Comparison of ENCODE assay signal across 8 cellular contexts in genomic region chr10:125064681-125065492, GRCh38.
DNase-seq lines count a peak whose midpoint lies in the region; ATAC-seq, FAIRE-seq and TF ChIP-seq lines count a peak whose summit lies in the region.

No MANE protein-coding gene starts in this region.

- RAD21 ChIA-PET in HCT116 (lab: Charles Lee; ENCODE audit: low non-redundant PET in 1 of 2, low total read pairs in 2 of 2, uncharacterized antibody in 2 of 2, unreplicated experiment in 2 of 2), result no interaction called here

- CTCF ChIA-PET in HCT116 (lab: Charles Lee), result interaction anchor here (1.5 to 2.1 kb wide), 3 partner anchors 7 to 72 kb away, joined by 4 to 12 read pairs (median 5); no protein-coding TSS in a partner anchor

- H2BK120ac ChIP-seq in mesendoderm (ENCODE audit: low read depth, low read length), result no peak overlapping the region

- no peak overlapping the region for H4K8ac ChIP-seq in mesendoderm (ENCODE audit: low read depth, low read length)

- H3K23ac ChIP-seq in mesendoderm (ENCODE audit: low read length), result no peak overlapping the region

- peak; percentile 47 for TF ChIP-seq RAD21 in HCT116 (IDR thresholded peaks at IDR 0.05; ENCODE audit: low read depth)

- DNase-seq in activated naive CD4-positive, alpha-beta T cell treated with anti-CD3 and anti-CD28 coated beads, Interleukin-2, amount 50 U/mL, for 16 hours, result no peak
- DNase-seq in HCT116 (ENCODE audit: low read depth, low spot score) (peak; percentile 79), LoVo (ENCODE audit: low spot score) (peak; percentile 90), amniotic epithelial cell (ENCODE audit: low read depth) (peak; percentile 81), mesendoderm (peak; percentile 83), retina (no peak), HTR-8/SVneo (ENCODE audit: insufficient read length, low spot score) (no peak)

- TF ChIP-seq POLR2A in HCT116 (IDR thresholded peaks at IDR 0.05; ENCODE audit: borderline replicate concordance, extremely low read depth, insufficient read depth, insufficient read length), result no peak

- POLR2A ChIA-PET in HCT116 (lab: Charles Lee), result interaction anchor here (1.2 kb wide), 1 partner anchor 17 kb away, joined by 3 read pairs; no protein-coding TSS in a partner anchor

- peaks cover 95% of the 10 kb centered on the region for H3K79me2 ChIP-seq in HCT116 (ENCODE audit: insufficient read depth, low read length)
- H3K79me2 ChIP-seq in mesendoderm (ENCODE audit: control insufficient read depth, insufficient read depth, low read length), result peaks cover 86% of the 10 kb centered on the region

- H2AFZ ChIP-seq in HCT116 (ENCODE audit: low read depth, low read length, poor library complexity, severe bottlenecking), result no peak overlapping the region

- H3K9me3 Mint-ChIP-seq in activated naive CD4-positive, alpha-beta T cell treated with anti-CD3 and anti-CD28 coated beads, Interleukin-2, amount 50 U/mL, for 24 hours, result no peaks in the 10 kb centered on the region

- H2AK5ac ChIP-seq in mesendoderm (ENCODE audit: low read length), result no peak overlapping the region

- peaks cover 31% of the 10 kb centered on the region for H3K79me1 ChIP-seq in mesendoderm (ENCODE audit: low read length)

- no CpG with 5 or more reads among the region's 8 CpGs for WGBS in mesendoderm (ENCODE audit: extremely low coverage, insufficient coverage, low lambda C conversion rate)

- H4K5ac ChIP-seq in mesendoderm (ENCODE audit: low read length), result no peak overlapping the region

- no peaks in the 10 kb centered on the region for H3K36me3 Mint-ChIP-seq in activated naive CD4-positive, alpha-beta T cell treated with anti-CD3 and anti-CD28 coated beads, Interleukin-2, amount 50 U/mL, for 24 hours

- H2BK5ac ChIP-seq in mesendoderm (ENCODE audit: low read length), result no peak overlapping the region

- H3K18ac ChIP-seq in mesendoderm (ENCODE audit: low read length), result no peak overlapping the region

- H3K4me2 ChIP-seq in HCT116 (ENCODE audit: low read length), result peak overlapping the region; percentile 74
- no peak overlapping the region for H3K4me2 ChIP-seq in mesendoderm (ENCODE audit: low read length)

- no peak overlapping the region for H3K4ac ChIP-seq in mesendoderm (ENCODE audit: low read depth, low read length)

- no peak overlapping the region for H2BK15ac ChIP-seq in mesendoderm (replicated peaks; ENCODE audit: low read depth)

- peaks cover 15% of the 10 kb centered on the region for H3K4me1 Mint-ChIP-seq in activated naive CD4-positive, alpha-beta T cell treated with anti-CD3 and anti-CD28 coated beads, Interleukin-2, amount 50 U/mL, for 24 hours

- H3K9me3 ChIP-seq in HCT116 (ENCODE audit: control insufficient read depth in 1 of 2, insufficient read depth in 1 of 2, low read depth in 1 of 2, low read length in 2 of 2), result no peaks in the 10 kb centered on the region

- intact Hi-C loops in HCT116 (cut with micrococcal nuclease), result loop anchor here (5.0 kb wide), 3 partner anchors 57 to 533 kb away; no protein-coding TSS in a partner anchor

- ATAC-seq in HCT116, result peak; percentile 69

- H3K56ac ChIP-seq in mesendoderm (ENCODE audit: low read length), result no peak overlapping the region

- H3K36me3 ChIP-seq in HCT116 (ENCODE audit: control insufficient read depth in 1 of 2, insufficient read depth in 2 of 2, low read length in 2 of 2), result no peaks in the 10 kb centered on the region; a peak in 2 of 4 replicates
- peaks cover 2% of the 10 kb centered on the region for H3K36me3 ChIP-seq in mesendoderm (ENCODE audit: control insufficient read depth, insufficient read depth, low read length)

- H3K4me3 Mint-ChIP-seq in activated naive CD4-positive, alpha-beta T cell treated with anti-CD3 and anti-CD28 coated beads, Interleukin-2, amount 50 U/mL, for 24 hours, result peak overlapping the region; percentile 23

- TF ChIP-seq CTCF in HCT116 (IDR thresholded peaks at IDR 0.05 in 2 of 3, conservative IDR thresholded peaks at IDR 0.05 in 1 of 3; ENCODE audit: borderline replicate concordance in 1 of 3, insufficient read depth in 1 of 3, low read depth in 2 of 3, low read length in 2 of 3), result no peak

- no peak for FAIRE-seq in HTR-8/SVneo (lab: Jason Lieb, UNC)

- H3K27ac ChIP-seq in HCT116 (ENCODE audit: low read depth, low read length) (peak overlapping the region; percentile 76), mesendoderm (ENCODE audit: low read depth, low read length) (peak overlapping the region; percentile 28)

- peaks cover 1% of the 10 kb centered on the region for H3K27me3 Mint-ChIP-seq in activated naive CD4-positive, alpha-beta T cell treated with anti-CD3 and anti-CD28 coated beads, Interleukin-2, amount 50 U/mL, for 24 hours

- H3K9ac ChIP-seq in HCT116 (ENCODE audit: low read length) (peak overlapping the region; percentile 32), mesendoderm (ENCODE audit: low read length) (no peak overlapping the region)

- BruUV-seq in HCT116 (replicated peaks; lab: Mats Ljungman, UMichigan), result no TSS peak

- H3K9me2 ChIP-seq in HCT116 (ENCODE audit: insufficient read depth), result no peaks in the 10 kb centered on the region

- H3K4me3 ChIP-seq in HCT116 (replicated peaks in 1 of 2; ENCODE audit: low read depth in 1 of 2, low read length in 2 of 2) (peak overlapping the region in 1 of 2 experiments; percentile 41; a peak in 3 of 4 replicates), mesendoderm (ENCODE audit: low read length) (no peak overlapping the region)

- H3K4me1 ChIP-seq in HCT116 (ENCODE audit: control insufficient read depth in 1 of 2, insufficient read depth in 2 of 2, low read length in 2 of 2), result peaks cover 49 to 69% of the 10 kb centered on the region in 2 experiments
- H3K4me1 ChIP-seq in mesendoderm (ENCODE audit: control insufficient read depth, low read depth, low read length), result peaks cover 4% of the 10 kb centered on the region

- peaks cover 8% of the 10 kb centered on the region; the same call in 1 of the 2 replicates for H4K20me1 ChIP-seq in HCT116 (ENCODE audit: insufficient read depth)

- H3K27me3 ChIP-seq in HCT116 (ENCODE audit: insufficient read depth, low read length) (no peaks in the 10 kb centered on the region), mesendoderm (ENCODE audit: insufficient read depth, low read length, poor library complexity) (no peaks in the 10 kb centered on the region)

- H3K27ac Mint-ChIP-seq in activated naive CD4-positive, alpha-beta T cell treated with anti-CD3 and anti-CD28 coated beads, Interleukin-2, amount 50 U/mL, for 24 hours, result peak overlapping the region; percentile 43

TF ChIP-seq in HCT116, 20 proteins besides CTCF, POLR2A, EP300 and RAD21 (continues in another document):
- TF ChIP-seq SRF (IDR thresholded peaks at IDR 0.05; ENCODE audit: low read depth) (no peak; the same call in none of the 2 replicates), REST (IDR thresholded peaks at IDR 0.05; ENCODE audit: low read depth) (no peak), TCF7L2 (IDR thresholded peaks at IDR 0.05; ENCODE audit: borderline replicate concordance, extremely low read depth, insufficient read depth, insufficient read length) (no peak), ATF3 (IDR thresholded peaks at IDR 0.05) (no peak; the same call in 1 of the 2 replicates), ELF1 (IDR thresholded peaks at IDR 0.05; ENCODE audit: borderline replicate concordance, low read depth) (no peak; the same call in 1 of the 2 replicates), ZNF274 (IDR thresholded peaks at IDR 0.05; ENCODE audit: low read depth, low read length) (no peak), ZFX (IDR thresholded peaks at IDR 0.05) (no peak), EZH2 (IDR thresholded peaks at IDR 0.05) (no peak), YY1 (IDR thresholded peaks at IDR 0.05; ENCODE audit: extremely low read depth, insufficient replicate concordance, low read depth, low read length) (no peak), EZH2phosphoT487 (IDR thresholded peaks at IDR 0.05; ENCODE audit: borderline replicate concordance) (no peak), CBX3 (IDR thresholded peaks at IDR 0.05; ENCODE audit: low read depth) (peak; percentile 96), MAX (IDR thresholded peaks at IDR 0.05) (peak; percentile 70; the same call in 1 of the 2 replicates), JUND (IDR thresholded peaks at IDR 0.05) (peak; percentile 91), EGR1 (IDR thresholded peaks at IDR 0.05; ENCODE audit: low read depth) (peak; percentile 64), SP1 (IDR thresholded peaks at IDR 0.05; ENCODE audit: low read depth) (peak; percentile 97), CEBPB (IDR thresholded peaks at IDR 0.05; ENCODE audit: low read depth) (peak; percentile 96), FOSL1 (IDR thresholded peaks at IDR 0.05; ENCODE audit: low read depth) (0 out of 2 replicates have a peak, but pooled peaks have one; percentile 61)

Comparison
In these comparisons a context has a peak if more than half of its experiments do, and no peak if none do; other contexts are left out.
1. DNase-seq: peak in HCT116 (single experiment), LoVo (single experiment), amniotic epithelial cell (single experiment) and mesendoderm (single experiment); none in activated naive CD4-positive, alpha-beta T cell treated with anti-CD3 and anti-CD28 coated beads, Interleukin-2, amount 50 U/mL, for 16 hours (single experiment), retina (single experiment) and HTR-8/SVneo (single experiment).